In genomic region chr15:31365655-31366127, GRCh38 we compare ENCODE assay signal across 8 cellular contexts. TPM values are rescaled to one million over a fixed set of nuclear protein-coding genes. Genes with fewer than 3 reads are reported as not detected.
DNase-seq lines count a peak whose midpoint lies in the region; ATAC-seq and TF ChIP-seq lines count a peak whose summit lies in the region.

No MANE protein-coding gene starts in this region.

- WGBS in heart left ventricle, 4 donors, result 0 to 19% (median 7%) methylated on average over 13 to 22 of the region's 22 CpGs
- WGBS in urinary bladder, result 15% methylated on average over 22 of the region's 22 CpGs

- H3K4me1 ChIP-seq in heart left ventricle (peaks cover 31 to 100% (median 92%) of the 10 kb centered on the region in 12 donors), urinary bladder (ENCODE audit: insufficient read depth) (no peaks in the 10 kb centered on the region)

- DNase-seq in SKM-1 treated with dmso at 0.1 percent for 144 hours (lab: John Stamatoyannopoulos, UW; ENCODE audit: unreplicated experiment) (peak; percentile 79), heart left ventricle (peak; percentile 89 to 98 (median 93)), renal cortical epithelial cell (ENCODE audit: low read depth) (peak; percentile 69)
- DNase-seq in activated naive CD8-positive, alpha-beta T cell treated with anti-CD3 and anti-CD28 coated beads, Interleukin-2, amount 50 U/mL, for 16 hours (ENCODE audit: low read depth, low spot score), result peak; percentile 55

- TF ChIP-seq CTCF in heart left ventricle (IDR thresholded peaks at IDR 0.05), result peak in 11 of 12 donors; percentile 8 to 66 (median 43)

- H3K4me3 ChIP-seq in heart left ventricle, result peak overlapping the region in 11 of 12 donors; percentile 7 to 47 (median 35)
- peak overlapping the region; percentile 32 for H3K4me3 ChIP-seq in urinary bladder (ENCODE audit: low read depth, low read length)

- H3K36me3 ChIP-seq in heart left ventricle (peaks cover 0 to 6% (median 0%) of the 10 kb centered on the region in 9 donors), urinary bladder (ENCODE audit: insufficient read depth) (no peaks in the 10 kb centered on the region)

- peak; percentile 34 for ATAC-seq in GM18499 (IDR thresholded peaks at IDR 0.05; ENCODE audit: insufficient read depth, unreplicated experiment)
- peak; percentile 29 for ATAC-seq in HG03108 (IDR thresholded peaks at IDR 0.05; ENCODE audit: unreplicated experiment)
- ATAC-seq in heart left ventricle, result peak; percentile 89 to 92 (median 91)
- no peak for ATAC-seq in HG03097 (IDR thresholded peaks at IDR 0.05; ENCODE audit: low FRiP score, unreplicated experiment)

- H3K27me3 ChIP-seq in heart left ventricle, result no peaks in the 10 kb centered on the region

- intact Hi-C loops in heart left ventricle (cut with DNase I), result loop anchor here in 8 of 10 donors (1.0 to 10.0 kb wide), 12 partner anchors 12 to 148 kb away; partner anchors contain the start of gene KLF13 (in 4 of the 8)

- peak in 1 of 2 donors; percentile 31 for TF ChIP-seq POLR2A in heart left ventricle (IDR thresholded peaks at IDR 0.05)

- peak overlapping the region; percentile 87 to 96 (median 92) for H3K27ac ChIP-seq in heart left ventricle
- peak overlapping the region; percentile 13 for H3K27ac ChIP-seq in urinary bladder (ENCODE audit: low read depth)

- H3K9me3 ChIP-seq in heart left ventricle, result no peaks in the 10 kb centered on the region

RNA-seq across cellular contexts. Expression of gene KLF13, which starts 39.1 kb away (rescaled TPM):
- 10 to 100 TPM; 37.5 to 65.9 (median 56.4) TPM for total RNA-seq in heart left ventricle
- polyA plus RNA-seq in heart left ventricle, result 10 to 100 TPM; 22.4 to 74.0 TPM
- total RNA-seq in renal cortical epithelial cell, result 31.6 and 38.7 TPM in 2 replicates
- 24.3 TPM for total RNA-seq in urinary bladder
- polyA plus RNA-seq in urinary bladder, result 65.0 TPM
